1 cellular context compared by ENCODE assay signal in genomic region chr12:57771271-57771872, GRCh38.
TF ChIP-seq lines count a peak whose summit lies in the region.

No MANE protein-coding gene starts in this region.

TF ChIP-seq in HepG2, 621 proteins besides CTCF, POLR2A, EP300 and RAD21 (continued from another document):
- TF ChIP-seq ATF2 (CRISPR knock-in tag; IDR thresholded peaks at IDR 0.05) (no peak), ATF1 (CRISPR knock-in tag; IDR thresholded peaks at IDR 0.05) (no peak), ZBTB3 (CRISPR knock-in tag; IDR thresholded peaks at IDR 0.05; ENCODE audit: borderline replicate concordance, low read depth) (no peak), ZNF121 (CRISPR knock-in tag; IDR thresholded peaks at IDR 0.05) (no peak), ZNF747 (CRISPR knock-in tag; IDR thresholded peaks at IDR 0.05; ENCODE audit: borderline replicate concordance) (no peak), IKZF5 (CRISPR knock-in tag; IDR thresholded peaks at IDR 0.05) (no peak), ZNF367 (CRISPR knock-in tag; IDR thresholded peaks at IDR 0.05; ENCODE audit: borderline replicate concordance) (no peak), DPF2 (CRISPR knock-in tag; IDR thresholded peaks at IDR 0.05; ENCODE audit: borderline replicate concordance, low read depth) (no peak), ZNF263 (CRISPR knock-in tag; IDR thresholded peaks at IDR 0.05) (no peak), CENPX (CRISPR knock-in tag; IDR thresholded peaks at IDR 0.05) (no peak), CBX2 (IDR thresholded peaks at IDR 0.05; ENCODE audit: low read depth, low read length) (no peak), CBX2 (CRISPR knock-in tag; IDR thresholded peaks at IDR 0.05; ENCODE audit: low read depth) (no peak), BATF2 (CRISPR knock-in tag; IDR thresholded peaks at IDR 0.05) (no peak), SRSF4 (IDR thresholded peaks at IDR 0.05; ENCODE audit: low read depth, low read length, poor library complexity, severe bottlenecking) (no peak), ATF7-NPFF (CRISPR knock-in tag; IDR thresholded peaks at IDR 0.05; ENCODE audit: low read depth) (no peak), KAT2B (IDR thresholded peaks at IDR 0.05; ENCODE audit: borderline replicate concordance, low read depth, low read length) (no peak), ZNF431 (CRISPR knock-in tag; IDR thresholded peaks at IDR 0.05; ENCODE audit: borderline replicate concordance, low read depth) (0 out of 2 replicates have a peak, but pooled peaks have one; percentile 3), SAP130 (CRISPR knock-in tag; IDR thresholded peaks at IDR 0.05; ENCODE audit: low read depth) (no peak), MIXL1 (CRISPR knock-in tag; IDR thresholded peaks at IDR 0.05) (no peak)
TF ChIP-seq in HepG2: peak in this region for 8.
